ENCODE assay signal across 24 cellular contexts in the genomic region with DNA sequence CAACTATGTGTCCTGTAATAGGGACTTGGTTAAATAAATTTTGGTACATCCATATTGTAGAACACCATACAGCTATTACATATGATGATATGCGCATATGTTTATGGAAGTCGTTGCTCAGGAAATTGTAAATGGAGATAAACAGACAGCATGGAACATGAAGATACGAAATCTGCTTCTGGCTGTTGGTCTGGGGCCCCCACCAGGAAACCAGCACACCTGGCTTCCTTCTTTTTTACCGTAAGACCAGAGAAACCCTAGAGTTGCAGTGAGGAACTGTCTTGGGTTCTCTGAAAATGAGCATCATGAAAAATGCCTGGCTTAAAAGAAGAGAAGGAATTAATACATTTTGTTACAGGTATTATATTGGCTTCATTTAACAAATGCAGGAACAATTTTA.
"Had no signal": no experiment of that assay in that cellular context is flagged by ENCODE, and none has a peak within 500 bp of the region (broad histone marks: within the 10 kb centered on the region; RNA-seq: fewer than 3 reads in every experiment).

No MANE protein-coding gene starts in this region.

- H3K36me3 ChIP-seq: adrenal gland, ascending aorta, brain microvascular endothelial cell, thoracic aorta had no signal

- H3K36me3 Mint-ChIP-seq: activated naive CD8-positive, alpha-beta T cell; mesothelial cell of epicardium; naive thymus-derived CD8-positive, alpha-beta T cell; T-cell had no signal

- H3K27ac ChIP-seq: adrenal gland, ascending aorta, brain microvascular endothelial cell, thoracic aorta, upper lobe of right lung had no signal

- H3K27me3 ChIP-seq: adrenal gland, ascending aorta, brain microvascular endothelial cell, left lung, upper lobe of right lung had no signal

- H3K4me1 Mint-ChIP-seq: naive thymus-derived CD8-positive, alpha-beta T cell; T-cell had no signal

- H3K9me3 ChIP-seq: adrenal gland, ascending aorta, left lung, thoracic aorta, upper lobe of right lung had no signal

- H3K27ac Mint-ChIP-seq: activated naive CD8-positive, alpha-beta T cell; activated T-cell treated with anti-CD3 and anti-CD28 coated beads, Interleukin-2, amount 50 U/mL, for 24 hours; activated T-helper 2 cell treated with anti-CD3 and anti-CD28 coated beads, Interferon-gamma antibody, Interleukin-2, Interleukin-4, amounts not matched to agents 10 μg/mL and 5 μg/mL and 100 μg/mL, durations not matched to agents 14 hours and 24 hours and 36 hours; dendritic cell treated with granulocyte-macrophage colony-stimulating factor and Interleukin-4, amounts not matched to agents 40 ng/mL and 50 ng/mL, for 4 days; mesothelial cell of epicardium; naive thymus-derived CD8-positive, alpha-beta T cell; T-cell; T-helper 2 cell treated with Interferon-gamma antibody and Interleukin-4, amounts not matched to agents 5 μg/mL and 100 μg/mL, for 36 hours had no signal

- H3K4me3 Mint-ChIP-seq: activated naive CD8-positive, alpha-beta T cell; activated T-cell treated with anti-CD3 and anti-CD28 coated beads, Interleukin-2, amount 50 U/mL, for 24 hours; dendritic cell treated with granulocyte-macrophage colony-stimulating factor and Interleukin-4, amounts not matched to agents 40 ng/mL and 50 ng/mL, for 4 days; mesothelial cell of epicardium; naive thymus-derived CD8-positive, alpha-beta T cell; T-cell; T-helper 2 cell treated with Interferon-gamma antibody and Interleukin-4, amounts not matched to agents 5 μg/mL and 100 μg/mL, for 36 hours had no signal

- DNase-seq: activated CD8-positive, alpha-beta memory T cell treated with anti-CD3 and anti-CD28 coated beads, Interleukin-2, amount 50 U/mL, for 4 hours; activated naive CD4-positive, alpha-beta T cell; activated T-cell treated with anti-CD3 and anti-CD28 coated beads, Interleukin-2, amount 50 U/mL, for 24 hours; adrenal gland; brain microvascular endothelial cell; caudate nucleus; effector CD4-positive, alpha-beta T cell; foreskin melanocyte; kidney glomerular epithelial cell; left lung; naive thymus-derived CD8-positive, alpha-beta T cell; retina; stimulated activated CD4-positive, alpha-beta T cell treated with anti-CD3 and anti-CD28 coated beads, Interleukin-2, amount 100 ng/mL, for 48 hours; stimulated activated CD8-positive, alpha-beta memory T cell treated with anti-CD3 and anti-CD28 coated beads, Interleukin-4, amount 100 ng/mL, for 48 hours; stimulated activated naive CD4-positive, alpha-beta T cell; T-cell; upper lobe of right lung had no signal

- H3K9me3 Mint-ChIP-seq: activated T-cell treated with anti-CD3 and anti-CD28 coated beads, Interleukin-2, amount 50 U/mL, for 24 hours; activated T-helper 2 cell treated with anti-CD3 and anti-CD28 coated beads, Interferon-gamma antibody, Interleukin-2, Interleukin-4, amounts not matched to agents 10 μg/mL and 5 μg/mL and 100 μg/mL, durations not matched to agents 14 hours and 24 hours and 36 hours; dendritic cell treated with granulocyte-macrophage colony-stimulating factor and Interleukin-4, amounts not matched to agents 40 ng/mL and 50 ng/mL, for 4 days; mesothelial cell of epicardium; naive thymus-derived CD8-positive, alpha-beta T cell; T-cell; T-helper 2 cell treated with Interferon-gamma antibody and Interleukin-4, amounts not matched to agents 5 μg/mL and 100 μg/mL, for 36 hours had no signal

- H3K4me3 ChIP-seq: adrenal gland, ascending aorta, left lung, thoracic aorta, upper lobe of right lung had no signal

- H3K27me3 Mint-ChIP-seq: activated naive CD8-positive, alpha-beta T cell; dendritic cell treated with granulocyte-macrophage colony-stimulating factor and Interleukin-4, amounts not matched to agents 40 ng/mL and 50 ng/mL, for 4 days had no signal
